In genomic region chr1:35574655-35575400, GRCh38 we compare ENCODE assay signal across 16 cellular contexts. TPM values are rescaled to one million over a fixed set of nuclear protein-coding genes. Genes with fewer than 3 reads are reported as not detected.
DNase-seq lines count a peak whose midpoint lies in the region; ATAC-seq, FAIRE-seq and TF ChIP-seq lines count a peak whose summit lies in the region.
"Had no signal": no experiment of that assay in that cellular context is flagged by ENCODE, and none has a peak within 500 bp of the region (broad histone marks: within the 10 kb centered on the region; RNA-seq: fewer than 3 reads in every experiment).

No MANE protein-coding gene starts in this region.

- no peak for FAIRE-seq in H1 (lab: Jason Lieb, UNC)

- peak in 1 of 2 experiments; percentile 66 for DNase-seq in H1 (ENCODE audit: low read depth in 1 of 2, low spot score in 2 of 2)
- no peak for DNase-seq in naive thymus-derived CD4-positive, alpha-beta T cell
- no peak for DNase-seq in DMS114 treated with DMSO at 0.1 percent for 48 hours (lab: John Stamatoyannopoulos, UW; ENCODE audit: unreplicated experiment)
- DNase-seq: activated CD4-positive, CD25-positive, alpha-beta regulatory T cell; effector CD4-positive, alpha-beta T cell; GOT3; NCI-H1417 treated with DMSO at 0.1 percent for 48 hours; NCI-H774; SIG-M5 had no signal

- H3K4me1 ChIP-seq in HUES64 (ENCODE audit: insufficient read depth, low read length) (0 out of 2 replicates have a peak, but pooled peaks cover 2% of the 10 kb centered on the region), H1 (replicated peaks in 1 of 4; ENCODE audit: control insufficient read depth in 3 of 4, insufficient read depth in 4 of 4, low read length in 3 of 4) (peaks cover 7 to 20% (median 15%) of the 10 kb centered on the region in 4 experiments)
- peaks cover 9 to 13% of the 10 kb centered on the region in 2 donors for H3K4me1 ChIP-seq in naive thymus-derived CD4-positive, alpha-beta T cell (ENCODE audit: control insufficient read depth in 2 of 2, insufficient read depth in 2 of 2, low read length in 2 of 2)

- WGBS in HUES64: 64% methylated on average over 29 of the region's 29 CpGs
- whole genome bisulfite sequencing in H1 (ENCODE audit: extremely low coverage in 1 of 2, insufficient coverage in 1 of 2, insufficient read length in 1 of 2, insufficient replicate concordance in 2 of 2, low coverage in 1 of 2, low lambda C conversion rate in 2 of 2, missing lambda C conversion rate in 1 of 2), 2 experiments: 25% methylated on average over 28 of the region's 29 CpGs; no CpG with 5 or more reads in 1 of the 2 experiments

- H4K8ac ChIP-seq in H1 (ENCODE audit: extremely low read depth, insufficient read depth, low read length): no peak overlapping the region; the same call in none of the 2 replicates

- no peak overlapping the region for H2AFZ ChIP-seq in H1 (ENCODE audit: low read length)

- no peak overlapping the region for H4K5ac ChIP-seq in H1 (ENCODE audit: insufficient read length, low read depth, low read length)

- no peak overlapping the region for H2AK5ac ChIP-seq in H1 (ENCODE audit: low read depth, low read length)

- H2BK15ac ChIP-seq in H1 (ENCODE audit: low read length): no peak overlapping the region; the same call in 1 of the 2 replicates

- H3K9ac ChIP-seq in HUES64 (ENCODE audit: low read depth, low read length) (no peak overlapping the region), H1 (replicated peaks in 1 of 4; ENCODE audit: extremely low read depth in 1 of 4, low read depth in 3 of 4, low read length in 3 of 4) (no peak overlapping the region)

- H3K27me3 Mint-ChIP-seq in naive thymus-derived CD4-positive, alpha-beta T cell: peaks cover 0 to 60% (median 0%) of the 10 kb centered on the region in 5 donors

- H3K27ac ChIP-seq in C4-2B (peak overlapping the region; percentile 68), HUES64 (ENCODE audit: low read depth, low read length) (no peak overlapping the region), H1 (ENCODE audit: low read depth, low read length) (no peak overlapping the region)
- no peak overlapping the region for H3K27ac ChIP-seq in naive thymus-derived CD4-positive, alpha-beta T cell (ENCODE audit: low read depth, low read length)

- H3K79me1 ChIP-seq in H1 (ENCODE audit: low read depth, low read length): no peaks in the 10 kb centered on the region

- TF ChIP-seq CTCF in C4-2B (conservative IDR thresholded peaks at IDR 0.05) (no peak), H1 (IDR thresholded peaks at IDR 0.05; ENCODE audit: control extremely low read depth in 1 of 3, insufficient read depth in 1 of 3, low read depth in 1 of 3, low read length in 3 of 3) (no peak)

- H3K27me3 ChIP-seq in HUES64 (ENCODE audit: insufficient read depth, low read length): peaks cover 96% of the 10 kb centered on the region
- peaks cover 69 to 94% (median 88%) of the 10 kb centered on the region in 4 experiments for H3K27me3 ChIP-seq in H1 (replicated peaks in 1 of 4; ENCODE audit: control insufficient read depth in 3 of 4, extremely low read depth in 1 of 4, insufficient read depth in 3 of 4, low read length in 3 of 4)
- no peaks in the 10 kb centered on the region for H3K27me3 ChIP-seq in naive thymus-derived CD4-positive, alpha-beta T cell (ENCODE audit: control insufficient read depth in 2 of 2, insufficient read depth in 2 of 2, low read length in 2 of 2)

- H2BK120ac ChIP-seq in H1 (replicated peaks; ENCODE audit: low read depth, low read length): no peak overlapping the region

- H4K91ac ChIP-seq in H1 (replicated peaks; ENCODE audit: insufficient read length, low read length): no peak overlapping the region

- 0 out of 2 replicates have a peak overlapping the region, but pooled peaks have one; percentile 16 for H2BK5ac ChIP-seq in H1 (ENCODE audit: low read depth, low read length)

- H3K9me3 ChIP-seq in HUES64 (ENCODE audit: insufficient read depth, low read depth, low read length) (no peaks in the 10 kb centered on the region), H1 (ENCODE audit: insufficient read depth in 2 of 2, low read depth in 1 of 2, low read length in 1 of 2) (no peaks in the 10 kb centered on the region)
- H3K9me3 ChIP-seq in naive thymus-derived CD4-positive, alpha-beta T cell (ENCODE audit: control insufficient read depth in 2 of 3, low read length in 3 of 3): no peaks in the 10 kb centered on the region

- H2BK20ac ChIP-seq in H1 (ENCODE audit: low read length): no peak overlapping the region

- H3K27ac Mint-ChIP-seq in naive thymus-derived CD4-positive, alpha-beta T cell: peak overlapping the region in 1 of 9 donors; percentile 57

- H3K56ac ChIP-seq in H1 (replicated peaks; ENCODE audit: insufficient read length, low read depth, low read length): no peak overlapping the region

- ATAC-seq in naive thymus-derived CD4-positive, alpha-beta T cell: no peak
- ATAC-seq in GM21825 (IDR thresholded peaks at IDR 0.05; ENCODE audit: unreplicated experiment) (no peak), GM18909 (IDR thresholded peaks at IDR 0.05; ENCODE audit: poor library complexity, unreplicated experiment) (no peak), GM19452 (IDR thresholded peaks at IDR 0.05; ENCODE audit: unreplicated experiment) (no peak)

- H3K4me3 Mint-ChIP-seq in naive thymus-derived CD4-positive, alpha-beta T cell: peak overlapping the region in 6 of 10 donors; percentile 8 to 96 (median 75)

- peaks cover 0 to 20% of the 10 kb centered on the region in 2 experiments for H4K20me1 ChIP-seq in H1 (replicated peaks in 1 of 2; ENCODE audit: control insufficient read depth in 1 of 2, insufficient read depth in 2 of 2, low read length in 2 of 2)

- TF ChIP-seq POLR2A in H1 (IDR thresholded peaks at IDR 0.05; ENCODE audit: control extremely low read depth in 1 of 2, low read depth in 2 of 2, low read length in 2 of 2): no peak

- H3K4me2 ChIP-seq in H1 (ENCODE audit: insufficient read depth in 1 of 2, low read depth in 2 of 2, low read length in 2 of 2): peak overlapping the region; percentile 84 to 88

- H3K9me3 Mint-ChIP-seq in naive thymus-derived CD4-positive, alpha-beta T cell: peaks cover 0 to 4% (median 0%) of the 10 kb centered on the region in 11 donors

- CTCF ChIA-PET in H1 (lab: Charles Lee; ENCODE audit: partially characterized antibody): interaction anchor here (0.5 to 8.5 kb wide), 5 partner anchors 8 to 150 kb away, joined by 3 to 81 read pairs (median 5); partner anchors contain the start of gene C1orf216
- CTCF ChIA-PET in naive thymus-derived CD4-positive, alpha-beta T cell (lab: Charles Lee): no interaction called here

- no peaks in the 10 kb centered on the region for H3K36me3 ChIP-seq in HUES64 (ENCODE audit: insufficient read depth, low read length)
- H3K36me3 ChIP-seq in H1 (ENCODE audit: control insufficient read depth in 2 of 4, insufficient read depth in 4 of 4, low read length in 3 of 4): peaks cover 0 to 11% (median 0%) of the 10 kb centered on the region in 4 experiments; a peak in 1 of 8 replicates
- no peaks in the 10 kb centered on the region for H3K36me3 ChIP-seq in naive thymus-derived CD4-positive, alpha-beta T cell (ENCODE audit: control insufficient read depth in 2 of 3, insufficient read depth in 3 of 3, low read length in 3 of 3)

- peak overlapping the region; percentile 62; the same call in 1 of the 2 replicates for H3K4me3 ChIP-seq in HUES64 (ENCODE audit: low read length)
- H3K4me3 ChIP-seq in H1 (ENCODE audit: extremely low read depth in 1 of 4, insufficient read depth in 2 of 4, low read depth in 3 of 4, low read length in 4 of 4): peak overlapping the region in 1 of 4 experiments; percentile 67; a peak in 2 of 8 replicates
- no peak overlapping the region for H3K4me3 ChIP-seq in naive thymus-derived CD4-positive, alpha-beta T cell (ENCODE audit: low read length)
- H3K4me3 ChIP-seq: lung had no signal

- no peak overlapping the region for H3K18ac ChIP-seq in H1 (ENCODE audit: extremely low read depth, low read length)

- peaks cover 0 to 7% (median 0%) of the 10 kb centered on the region in 5 donors for H3K36me3 Mint-ChIP-seq in naive thymus-derived CD4-positive, alpha-beta T cell

- peaks cover 15 to 38% (median 29%) of the 10 kb centered on the region in 7 donors for H3K4me1 Mint-ChIP-seq in naive thymus-derived CD4-positive, alpha-beta T cell

- no peak overlapping the region for H3K4ac ChIP-seq in H1 (replicated peaks; ENCODE audit: insufficient read length, low read depth, low read length)

- H2BK12ac ChIP-seq in H1 (ENCODE audit: low read depth, low read length): peak overlapping the region; percentile 11; the same call in 1 of the 2 replicates

- no peak overlapping the region for H3K14ac ChIP-seq in H1 (ENCODE audit: insufficient read length)

- no peaks in the 10 kb centered on the region for H3K79me2 ChIP-seq in H1 (ENCODE audit: control insufficient read depth in 1 of 2, insufficient read depth in 2 of 2, low read length in 2 of 2)

- no peak overlapping the region for H3K23ac ChIP-seq in H1 (ENCODE audit: insufficient read length)

- no peak for TF ChIP-seq RAD21 in H1 (IDR thresholded peaks at IDR 0.05 in 1 of 2, conservative IDR thresholded peaks at IDR 0.05 in 1 of 2; ENCODE audit: low read depth in 2 of 2, low read length in 2 of 2)

- intact Hi-C loops in naive thymus-derived CD4-positive, alpha-beta T cell (cut with micrococcal nuclease): loop anchor here (5.0 kb wide), 1 partner anchor 67 kb away; the partner anchor contains the start of gene PSMB2 (in 2 of the 2)

- H3K23me2 ChIP-seq in H1 (ENCODE audit: low read depth, low read length): peaks cover 25% of the 10 kb centered on the region

- no peak for TF ChIP-seq EP300 in H1 (IDR thresholded peaks at IDR 0.05; ENCODE audit: borderline replicate concordance in 1 of 2, low read depth in 2 of 2, low read length in 2 of 2)

- POLR2A ChIA-PET in H1 (lab: Charles Lee; ENCODE audit: partially characterized antibody): interaction anchor here (1.1 to 2.2 kb wide), 5 partner anchors 10 to 143 kb away, joined by 3 to 8 read pairs (median 4); partner anchors contain the start of gene C1orf216
- POLR2A ChIA-PET in naive thymus-derived CD4-positive, alpha-beta T cell (lab: Charles Lee): no interaction called here

RNA-seq across cellular contexts. Expression of gene TFAP2E, which starts 1.7 kb away (rescaled TPM):
- 0.20 TPM for polyA plus RNA-seq in HUES64 (2013, experiment 1 of 2)
- 0.19 TPM for polyA plus RNA-seq in HUES64 (2013, experiment 2 of 2)
- 0.50 and 0.61 TPM in 2 replicates for total RNA-seq in H1 (2021; fragmentation: NEBNext Ultra II Directional; extraction: Animal tissue kit (Norgen Biotek cat#: 25700))
- 0.17 and 0.24 TPM in 2 replicates for polyA plus RNA-seq in H1 (2011; rRNA removed)
- 0.18 TPM for polyA plus RNA-seq in H1 (2011; cell fraction: cytosol; rRNA removed)
- polyA plus RNA-seq in H1 (2011; cell fraction: nucleus; rRNA removed): 0.24 TPM
- polyA plus RNA-seq in H1 (2012, experiment 1 of 2): 0.26 to 0.83 TPM (median 0.55 TPM) in 4 replicates
- polyA plus RNA-seq in H1 (2012, experiment 2 of 2): 0.34 TPM
- 0.20 TPM for polyA plus RNA-seq in H1 (2013, experiment 1 of 2)
- polyA plus RNA-seq in H1 (2013, experiment 2 of 2): 0.20 TPM
- polyA minus RNA-seq in H1 (2011; rRNA and poly(A)+ RNA removed): 0.12 TPM in 1 of 2 replicates, not detected in the other
- not detected for polyA minus RNA-seq in H1 (2011; cell fraction: cytosol; rRNA and poly(A)+ RNA removed)
- not detected for polyA minus RNA-seq in H1 (2011; cell fraction: nucleus; rRNA and poly(A)+ RNA removed)
- total RNA-seq in naive thymus-derived CD4-positive, alpha-beta T cell: 1 to 10 TPM in 4 of 5 experiments, under 1 TPM in 1; 0.77 to 4.2 (median 2.8) TPM
- polyA plus RNA-seq in naive thymus-derived CD4-positive, alpha-beta T cell: under 1 TPM; 0.13 to 0.51 TPM
- total RNA-seq: glomerular endothelial cell had no signal

RNA-seq across cellular contexts. Expression of gene NCDN, which starts 17.2 kb away (rescaled TPM):
- 31.5 TPM for polyA plus RNA-seq in HUES64 (2013, experiment 1 of 2)
- polyA plus RNA-seq in HUES64 (2013, experiment 2 of 2): 23.2 TPM
- 35.4 and 36.5 TPM in 2 replicates for total RNA-seq in H1 (2021; fragmentation: NEBNext Ultra II Directional; extraction: Animal tissue kit (Norgen Biotek cat#: 25700))
- 26.2 and 38.8 TPM in 2 replicates for polyA plus RNA-seq in H1 (2011; rRNA removed)
- 23.8 TPM for polyA plus RNA-seq in H1 (2011; cell fraction: cytosol; rRNA removed)
- polyA plus RNA-seq in H1 (2011; cell fraction: nucleus; rRNA removed): 39.9 TPM
- 22.6 to 34.5 TPM (median 30.7 TPM) in 4 replicates for polyA plus RNA-seq in H1 (2012, experiment 1 of 2)
- polyA plus RNA-seq in H1 (2012, experiment 2 of 2): 26.7 TPM
- 17.8 TPM for polyA plus RNA-seq in H1 (2013, experiment 1 of 2)
- polyA plus RNA-seq in H1 (2013, experiment 2 of 2): 15.8 TPM
- 15.6 and 19.2 TPM in 2 replicates for polyA minus RNA-seq in H1 (2011; rRNA and poly(A)+ RNA removed)
- polyA minus RNA-seq in H1 (2011; cell fraction: cytosol; rRNA and poly(A)+ RNA removed): 20.6 TPM
- polyA minus RNA-seq in H1 (2011; cell fraction: nucleus; rRNA and poly(A)+ RNA removed): 21.7 TPM
- 10 to 100 TPM; 19.4 to 38.6 (median 26.4) TPM for total RNA-seq in naive thymus-derived CD4-positive, alpha-beta T cell
- 10 to 100 TPM; 17.1 to 23.9 TPM for polyA plus RNA-seq in naive thymus-derived CD4-positive, alpha-beta T cell

RNA-seq across cellular contexts. Expression of gene KIAA0319L, which starts 17.6 kb away (rescaled TPM):
- polyA plus RNA-seq in HUES64 (2013, experiment 1 of 2): 34.0 TPM
- polyA plus RNA-seq in HUES64 (2013, experiment 2 of 2): 38.1 TPM
- total RNA-seq in H1 (2021; fragmentation: NEBNext Ultra II Directional; extraction: Animal tissue kit (Norgen Biotek cat#: 25700)): 49.4 and 55.7 TPM in 2 replicates
- 40.1 and 49.8 TPM in 2 replicates for polyA plus RNA-seq in H1 (2011; rRNA removed)
- polyA plus RNA-seq in H1 (2011; cell fraction: cytosol; rRNA removed): 63.9 TPM
- polyA plus RNA-seq in H1 (2011; cell fraction: nucleus; rRNA removed): 69.4 TPM
- polyA plus RNA-seq in H1 (2012, experiment 1 of 2): 45.0 to 53.8 TPM (median 50.2 TPM) in 4 replicates
- 18.2 TPM for polyA plus RNA-seq in H1 (2012, experiment 2 of 2)
- polyA plus RNA-seq in H1 (2013, experiment 1 of 2): 54.5 TPM
- 52.7 TPM for polyA plus RNA-seq in H1 (2013, experiment 2 of 2)
- 97.4 and 122 TPM in 2 replicates for polyA minus RNA-seq in H1 (2011; rRNA and poly(A)+ RNA removed)
- polyA minus RNA-seq in H1 (2011; cell fraction: cytosol; rRNA and poly(A)+ RNA removed): 39.8 TPM
- 125 TPM for polyA minus RNA-seq in H1 (2011; cell fraction: nucleus; rRNA and poly(A)+ RNA removed)
- total RNA-seq in naive thymus-derived CD4-positive, alpha-beta T cell: 10 to 100 TPM; 62.0 to 79.7 (median 65.6) TPM
- polyA plus RNA-seq in naive thymus-derived CD4-positive, alpha-beta T cell: 10 to 100 TPM; 22.2 to 36.6 TPM
